ENCODE assay signal across 9 cellular contexts in the genomic region with DNA sequence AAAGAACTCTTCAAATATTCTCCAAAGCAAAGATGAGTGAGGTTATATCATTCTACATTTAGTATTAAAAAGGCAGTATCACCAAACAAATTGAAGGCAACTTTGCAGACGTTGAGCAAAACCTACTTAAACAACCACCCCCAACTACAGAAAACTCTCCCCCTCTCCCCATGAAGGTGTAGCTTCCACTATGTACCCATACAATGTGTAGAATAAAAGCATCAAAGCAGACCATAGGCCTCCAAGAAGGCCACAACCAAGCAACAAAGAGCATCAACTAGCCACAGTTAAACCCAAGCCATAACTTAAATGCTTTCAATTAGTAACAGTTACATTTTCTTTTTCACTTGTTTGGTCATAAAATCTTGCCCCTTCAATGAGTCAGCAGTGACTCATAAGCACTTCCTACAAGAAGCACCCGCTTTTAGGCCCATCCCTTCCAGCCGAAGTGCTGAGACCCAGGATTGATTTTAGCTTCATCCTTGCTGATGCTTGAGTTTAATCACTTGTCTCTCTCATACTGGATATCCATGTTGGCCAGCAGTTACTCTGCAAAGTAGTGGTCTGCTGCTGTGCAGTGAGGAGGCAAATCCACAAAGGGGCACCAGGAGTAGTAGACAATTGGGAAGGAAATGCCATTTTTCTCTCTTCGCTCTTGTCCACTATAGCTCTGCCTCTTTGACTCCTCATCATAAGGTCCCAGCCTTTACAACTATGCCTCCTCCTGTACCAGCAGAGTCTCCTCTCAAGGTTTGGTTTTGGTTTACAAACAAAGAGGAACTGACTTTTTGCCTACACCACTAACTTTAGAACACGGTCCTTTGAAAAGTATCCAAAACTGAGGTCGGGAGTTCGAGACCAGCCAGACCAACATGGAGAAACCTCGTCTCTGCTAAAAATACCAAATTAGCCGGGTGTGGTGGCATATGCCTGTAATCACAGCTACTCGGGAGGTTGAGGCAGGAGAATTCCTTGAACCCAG. TPM values are rescaled to one million over a fixed set of nuclear protein-coding genes. Genes with fewer than 3 reads are reported as not detected.
DNase-seq lines count a peak whose midpoint lies in the region; ATAC-seq and TF ChIP-seq lines count a peak whose summit lies in the region.
"Had no signal": no experiment of that assay in that cellular context is flagged by ENCODE, and none has a peak within 500 bp of the region (broad histone marks: within the 10 kb centered on the region; RNA-seq: fewer than 3 reads in every experiment).

No MANE protein-coding gene starts in this region.

- H3K9me3 ChIP-seq in HUES64 (ENCODE audit: insufficient read depth, low read depth, low read length) (no peaks in the 10 kb centered on the region), tibial nerve (no peaks in the 10 kb centered on the region)

- H3K27ac ChIP-seq in HUES64 (ENCODE audit: low read depth, low read length): 0 out of 2 replicates have a peak overlapping the region, but pooled peaks have one; percentile 24
- peak overlapping the region in 1 of 4 donors; percentile 60 for H3K27ac ChIP-seq in tibial nerve

- H3K27ac Mint-ChIP-seq in activated T-cell treated with anti-CD3 and anti-CD28 coated beads, Interleukin-2, amount 50 U/mL, for 24 hours: peak overlapping the region; percentile 84

- peak overlapping the region; percentile 9 for H3K4me3 Mint-ChIP-seq in activated T-cell treated with anti-CD3 and anti-CD28 coated beads, Interleukin-2, amount 50 U/mL, for 24 hours
- H3K4me3 Mint-ChIP-seq: neural crest cell had no signal

- H3K9me3 Mint-ChIP-seq in activated T-cell treated with anti-CD3 and anti-CD28 coated beads, Interleukin-2, amount 50 U/mL, for 24 hours: no peaks in the 10 kb centered on the region
- H3K9me3 Mint-ChIP-seq: neural crest cell had no signal

- 73% methylated on average over 10 of the region's 10 CpGs for WGBS in HUES64
- WGBS in tibial nerve, 2 donors: 64 to 66% methylated on average over 10 of the region's 10 CpGs

- no peaks in the 10 kb centered on the region for H3K27me3 Mint-ChIP-seq in activated T-cell treated with anti-CD3 and anti-CD28 coated beads, Interleukin-2, amount 50 U/mL, for 24 hours

- H3K27me3 ChIP-seq in HUES64 (ENCODE audit: insufficient read depth, low read length) (no peaks in the 10 kb centered on the region), kidney epithelial cell (ENCODE audit: control insufficient read depth, insufficient read depth, low read length) (no peaks in the 10 kb centered on the region), tibial nerve (no peaks in the 10 kb centered on the region)

- H3K36me3 Mint-ChIP-seq in activated T-cell treated with anti-CD3 and anti-CD28 coated beads, Interleukin-2, amount 50 U/mL, for 24 hours (ENCODE audit: low read depth): peaks cover 3% of the 10 kb centered on the region

- peaks cover 15% of the 10 kb centered on the region for H3K4me1 Mint-ChIP-seq in activated T-cell treated with anti-CD3 and anti-CD28 coated beads, Interleukin-2, amount 50 U/mL, for 24 hours (ENCODE audit: low read depth)

- no peak overlapping the region for H3K4me3 ChIP-seq in HUES64 (ENCODE audit: low read length)
- H3K4me3 ChIP-seq in kidney epithelial cell (ENCODE audit: low read depth, low read length): no peak overlapping the region
- H3K4me3 ChIP-seq in tibial nerve: no peak overlapping the region

- H3K9ac ChIP-seq in HUES64 (ENCODE audit: low read depth, low read length): peak overlapping the region; percentile 5; the same call in 1 of the 2 replicates

- H3K36me3 ChIP-seq in HUES64 (ENCODE audit: insufficient read depth, low read length) (no peaks in the 10 kb centered on the region), kidney epithelial cell (ENCODE audit: control insufficient read depth, insufficient read depth, low read length) (no peaks in the 10 kb centered on the region), tibial nerve (no peaks in the 10 kb centered on the region)

- DNase-seq in GM04504 (ENCODE audit: low read depth) (peak; percentile 79), kidney epithelial cell (ENCODE audit: low read depth) (peak; percentile 91), tibial nerve (ENCODE audit: low spot score in 2 of 2) (no peak), NCI-H2171 treated with DMSO at 0.1 percent for 48 hours (lab: John Stamatoyannopoulos, UW) (no peak), middle frontal gyrus (ENCODE audit: extremely low spot score, low spot score) (no peak)
- DNase-seq in activated T-cell treated with anti-CD3 and anti-CD28 coated beads, Interleukin-2, amount 50 U/mL, for 24 hours: peak; percentile 38

- TF ChIP-seq EP300 in tibial nerve (IDR thresholded peaks at IDR 0.05): no peak

- H3K4me1 ChIP-seq in HUES64 (ENCODE audit: insufficient read depth, low read length): peaks cover 18% of the 10 kb centered on the region
- no peaks in the 10 kb centered on the region for H3K4me1 ChIP-seq in tibial nerve

- ATAC-seq in GM21737 (IDR thresholded peaks at IDR 0.05; ENCODE audit: unreplicated experiment): peak; percentile 70

- TF ChIP-seq CTCF in kidney epithelial cell (IDR thresholded peaks at IDR 0.05; ENCODE audit: insufficient read depth, low read length, poor library complexity, severe bottlenecking) (no peak), tibial nerve (IDR thresholded peaks at IDR 0.05) (no peak)

- TF ChIP-seq POLR2A in tibial nerve (IDR thresholded peaks at IDR 0.05): no peak

RNA-seq across cellular contexts. Expression of a gene that starts 8.4 kb away (rescaled TPM):
- polyA plus RNA-seq in HUES64 (2013, experiment 1 of 2): 61.5 TPM
- 59.0 TPM for polyA plus RNA-seq in HUES64 (2013, experiment 2 of 2)
- 32.6 and 36.2 TPM in 2 replicates for total RNA-seq in kidney epithelial cell
- 10 to 100 TPM; 30.0 to 33.5 (median 33.0) TPM for total RNA-seq in tibial nerve

Comparison
In these comparisons a context has a peak if more than half of its experiments do, and no peak if none do; other contexts are left out.
1. DNase-seq: peak in GM04504 (single experiment), activated T-cell treated with anti-CD3 and anti-CD28 coated beads, Interleukin-2, amount 50 U/mL, for 24 hours (single experiment) and kidney epithelial cell (single experiment); none in tibial nerve (0 of 2), NCI-H2171 treated with DMSO at 0.1 percent for 48 hours (single experiment) and middle frontal gyrus (single experiment).